Comparison of ENCODE assay signal across 23 cellular contexts in the genomic region with DNA sequence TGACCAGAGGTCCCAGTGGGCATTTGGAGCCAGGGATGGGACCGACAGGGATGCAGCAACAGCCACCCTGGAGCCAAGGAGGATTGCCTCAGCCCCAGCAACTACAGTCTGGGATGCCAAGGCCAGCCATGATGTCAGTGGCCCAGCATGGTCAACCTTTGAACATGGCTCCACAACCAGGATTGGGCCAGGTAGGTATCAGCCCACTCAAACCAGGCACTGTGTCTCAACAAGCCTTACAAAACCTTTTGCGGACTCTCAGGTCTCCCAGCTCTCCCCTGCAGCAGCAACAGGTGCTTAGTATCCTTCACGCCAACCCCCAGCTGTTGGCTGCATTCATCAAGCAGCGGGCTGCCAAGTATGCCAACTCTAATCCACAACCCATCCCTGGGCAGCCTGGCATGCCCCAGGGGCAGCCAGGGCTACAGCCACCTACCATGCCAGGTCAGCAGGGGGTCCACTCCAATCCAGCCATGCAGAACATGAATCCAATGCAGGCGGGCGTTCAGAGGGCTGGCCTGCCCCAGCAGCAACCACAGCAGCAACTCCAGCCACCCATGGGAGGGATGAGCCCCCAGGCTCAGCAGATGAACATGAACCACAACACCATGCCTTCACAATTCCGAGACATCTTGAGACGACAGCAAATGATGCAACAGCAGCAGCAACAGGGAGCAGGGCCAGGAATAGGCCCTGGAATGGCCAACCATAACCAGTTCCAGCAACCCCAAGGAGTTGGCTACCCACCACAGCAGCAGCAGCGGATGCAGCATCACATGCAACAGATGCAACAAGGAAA. TPM values are rescaled to one million over a fixed set of nuclear protein-coding genes. Genes with fewer than 3 reads are reported as not detected.
DNase-seq lines count a peak whose midpoint lies in the region; ATAC-seq and TF ChIP-seq lines count a peak whose summit lies in the region.
"Had no signal": no experiment of that assay in that cellular context is flagged by ENCODE, and none has a peak within 500 bp of the region (broad histone marks: within the 10 kb centered on the region; RNA-seq: fewer than 3 reads in every experiment).

No MANE protein-coding gene starts in this region.

- TF ChIP-seq CTCF in right lobe of liver (IDR thresholded peaks at IDR 0.05): no peak
- TF ChIP-seq CTCF in MCF 10A (IDR thresholded peaks at IDR 0.05; ENCODE audit: unreplicated experiment): no peak

- no peaks in the 10 kb centered on the region for H3K4me1 ChIP-seq in right lobe of liver
- H3K4me1 ChIP-seq: ascending aorta had no signal

- CTCF ChIA-PET in activated CD4-positive, alpha-beta memory T cell treated with anti-CD3 and anti-CD28 coated beads for 36 hours (lab: Charles Lee): no interaction called here
- CTCF ChIA-PET in activated CD4-positive, alpha-beta memory T cell treated with anti-CD3 and anti-CD28 coated beads, Interleukin-2, amount 10 ng/mL, durations not matched to agents 7 days and 5 days (lab: Charles Lee): no interaction called here
- CTCF ChIA-PET in MCF 10A (lab: Yijun Ruan, JAX): no interaction called here

- no peak overlapping the region for H3K4me3 ChIP-seq in right lobe of liver
- H3K4me3 ChIP-seq: ascending aorta, tibial nerve had no signal

- H3K27me3 Mint-ChIP-seq in activated CD4-positive, alpha-beta memory T cell treated with anti-CD3 and anti-CD28 coated beads for 36 hours: no peaks in the 10 kb centered on the region
- no peaks in the 10 kb centered on the region for H3K27me3 Mint-ChIP-seq in activated CD4-positive, alpha-beta memory T cell treated with anti-CD3 and anti-CD28 coated beads, Interleukin-2, amount 10 ng/mL, durations not matched to agents 7 days and 5 days
- no peaks in the 10 kb centered on the region for H3K27me3 Mint-ChIP-seq in central memory CD8-positive, alpha-beta T cell
- H3K27me3 Mint-ChIP-seq in MCF 10A (ENCODE audit: insufficient read depth, unreplicated experiment): no peaks in the 10 kb centered on the region
- H3K27me3 Mint-ChIP-seq: B cell; memory B cell; naive thymus-derived CD8-positive, alpha-beta T cell had no signal

- BruUV-seq in MCF 10A (replicated peaks; lab: Mats Ljungman, UMichigan): no TSS peak

- no peaks in the 10 kb centered on the region for H3K4me1 Mint-ChIP-seq in activated CD4-positive, alpha-beta memory T cell treated with anti-CD3 and anti-CD28 coated beads for 36 hours (ENCODE audit: low read depth)
- peaks cover 8% of the 10 kb centered on the region for H3K4me1 Mint-ChIP-seq in activated CD4-positive, alpha-beta memory T cell treated with anti-CD3 and anti-CD28 coated beads, Interleukin-2, amount 10 ng/mL, durations not matched to agents 7 days and 5 days
- peaks cover 12% of the 10 kb centered on the region for H3K4me1 Mint-ChIP-seq in central memory CD8-positive, alpha-beta T cell
- peaks cover 8% of the 10 kb centered on the region for H3K4me1 Mint-ChIP-seq in MCF 10A (ENCODE audit: insufficient read depth, unreplicated experiment)

- H3K4me3 Mint-ChIP-seq in activated CD4-positive, alpha-beta memory T cell treated with anti-CD3 and anti-CD28 coated beads for 36 hours: no peak overlapping the region
- no peak overlapping the region for H3K4me3 Mint-ChIP-seq in activated CD4-positive, alpha-beta memory T cell treated with anti-CD3 and anti-CD28 coated beads, Interleukin-2, amount 10 ng/mL, durations not matched to agents 7 days and 5 days
- H3K4me3 Mint-ChIP-seq in central memory CD8-positive, alpha-beta T cell: peak overlapping the region; percentile 36
- H3K4me3 Mint-ChIP-seq in MCF 10A (ENCODE audit: unreplicated experiment): no peak overlapping the region
- H3K4me3 Mint-ChIP-seq: B cell; memory B cell; naive thymus-derived CD8-positive, alpha-beta T cell had no signal

- WGBS in right lobe of liver (ENCODE audit: insufficient coverage, low coverage, low lambda C conversion rate, missing lambda C conversion rate): 93% methylated on average over 2 of the region's 9 CpGs

- DNase-seq in activated CD4-positive, alpha-beta memory T cell treated with anti-CD3 and anti-CD28 coated beads for 36 hours: no peak
- DNase-seq in activated CD4-positive, alpha-beta memory T cell treated with anti-CD3 and anti-CD28 coated beads, Interleukin-2, amount 10 ng/mL, durations not matched to agents 7 days and 5 days: no peak
- no peak for DNase-seq in central memory CD8-positive, alpha-beta T cell (ENCODE audit: low spot score in 2 of 2)
- DNase-seq in right lobe of liver (peak in 2 of 3 donors; percentile 64 to 75), substantia nigra (lab: John Stamatoyannopoulos, UW) (peak in 1 of 49 donors; percentile 60), NCI-H1105 treated with DMSO at 0.1 percent for 48 hours (lab: John Stamatoyannopoulos, UW) (no peak), MCF 10A (ENCODE audit: unreplicated experiment) (no peak), AG08396 (ENCODE audit: low spot score) (no peak)
- DNase-seq: activated CD4-positive, alpha-beta T cell treated with anti-CD3 and anti-CD28 coated beads for 4 hours; Caco-2; cortex of kidney; foreskin fibroblast; KG1; naive thymus-derived CD8-positive, alpha-beta T cell; NCI-H1092 treated with DMSO at 0.1 percent for 48 hours; NCI-H2081; NCI-H510A treated with DMSO at 0.1 percent for 48 hours; RPMI8226 had no signal

- no peak for ATAC-seq in central memory CD8-positive, alpha-beta T cell (replicated peaks; ENCODE audit: extremely low read depth, poor library complexity, severe bottlenecking)
- ATAC-seq in right lobe of liver: peak; percentile 17 to 65 (median 38)
- ATAC-seq: naive thymus-derived CD8-positive, alpha-beta T cell had no signal

- H3K36me3 Mint-ChIP-seq in activated CD4-positive, alpha-beta memory T cell treated with anti-CD3 and anti-CD28 coated beads for 36 hours: peaks cover 51% of the 10 kb centered on the region
- peaks cover 56% of the 10 kb centered on the region for H3K36me3 Mint-ChIP-seq in activated CD4-positive, alpha-beta memory T cell treated with anti-CD3 and anti-CD28 coated beads, Interleukin-2, amount 10 ng/mL, durations not matched to agents 7 days and 5 days (ENCODE audit: low read depth)
- peaks cover 51% of the 10 kb centered on the region for H3K36me3 Mint-ChIP-seq in central memory CD8-positive, alpha-beta T cell (ENCODE audit: insufficient read depth)
- H3K36me3 Mint-ChIP-seq in MCF 10A (ENCODE audit: insufficient read depth, unreplicated experiment): peaks cover 93% of the 10 kb centered on the region

- POLR2A ChIA-PET in activated CD4-positive, alpha-beta memory T cell treated with anti-CD3 and anti-CD28 coated beads for 36 hours (lab: Charles Lee): no interaction called here
- POLR2A ChIA-PET in activated CD4-positive, alpha-beta memory T cell treated with anti-CD3 and anti-CD28 coated beads, Interleukin-2, amount 10 ng/mL, durations not matched to agents 7 days and 5 days (lab: Charles Lee): no interaction called here
- POLR2A ChIA-PET in MCF 10A (lab: Yijun Ruan, JAX): no interaction called here

- no peak for TF ChIP-seq POLR2A in right lobe of liver (IDR thresholded peaks at IDR 0.05)

- no peak overlapping the region for H3K27ac ChIP-seq in right lobe of liver
- peak overlapping the region; percentile 36 for H3K27ac ChIP-seq in substantia nigra (ENCODE audit: low read depth, low read length, poor library complexity, severe bottlenecking)
- H3K27ac ChIP-seq: 22Rv1, ascending aorta, tibial nerve had no signal

- H3K27me3 ChIP-seq in right lobe of liver: no peaks in the 10 kb centered on the region
- H3K27me3 ChIP-seq: ascending aorta, tibial nerve had no signal

- intact Hi-C loops in activated CD4-positive, alpha-beta memory T cell treated with anti-CD3 and anti-CD28 coated beads for 36 hours (cut with micrococcal nuclease): no loop called here
- intact Hi-C loops in right lobe of liver (cut with DNase I): no loop called here
- intact Hi-C loops in MCF 10A (cut with micrococcal nuclease): no loop called here

- H3K9me3 Mint-ChIP-seq in activated CD4-positive, alpha-beta memory T cell treated with anti-CD3 and anti-CD28 coated beads for 36 hours: no peaks in the 10 kb centered on the region
- no peaks in the 10 kb centered on the region for H3K9me3 Mint-ChIP-seq in activated CD4-positive, alpha-beta memory T cell treated with anti-CD3 and anti-CD28 coated beads, Interleukin-2, amount 10 ng/mL, durations not matched to agents 7 days and 5 days
- peaks cover 5% of the 10 kb centered on the region for H3K9me3 Mint-ChIP-seq in central memory CD8-positive, alpha-beta T cell
- H3K9me3 Mint-ChIP-seq in MCF 10A (ENCODE audit: unreplicated experiment): no peaks in the 10 kb centered on the region
- H3K9me3 Mint-ChIP-seq: naive thymus-derived CD8-positive, alpha-beta T cell had no signal

- H3K27ac Mint-ChIP-seq in activated CD4-positive, alpha-beta memory T cell treated with anti-CD3 and anti-CD28 coated beads for 36 hours: peak overlapping the region; percentile 9
- no peak overlapping the region for H3K27ac Mint-ChIP-seq in activated CD4-positive, alpha-beta memory T cell treated with anti-CD3 and anti-CD28 coated beads, Interleukin-2, amount 10 ng/mL, durations not matched to agents 7 days and 5 days
- H3K27ac Mint-ChIP-seq in central memory CD8-positive, alpha-beta T cell (ENCODE audit: low read depth): no peak overlapping the region
- no peak overlapping the region for H3K27ac Mint-ChIP-seq in MCF 10A (ENCODE audit: low read depth, unreplicated experiment)

- H3K9me3 ChIP-seq in right lobe of liver: no peaks in the 10 kb centered on the region
- H3K9me3 ChIP-seq: ascending aorta, Caco-2, tibial nerve had no signal

- peaks cover 11 to 68% (median 38%) of the 10 kb centered on the region in 4 donors for H3K36me3 ChIP-seq in right lobe of liver

RNA-seq across cellular contexts. Expression of a gene that starts 27.3 kb away (rescaled TPM):
- total RNA-seq in activated CD4-positive, alpha-beta memory T cell treated with anti-CD3 and anti-CD28 coated beads for 36 hours: 10 to 100 TPM; 27.3 to 31.0 TPM
- 10 to 100 TPM; 25.9 to 30.7 TPM for total RNA-seq in activated CD4-positive, alpha-beta memory T cell treated with anti-CD3 and anti-CD28 coated beads, Interleukin-2, amount 10 ng/mL, durations not matched to agents 7 days and 5 days
- 10 to 100 TPM in 4 of 6 experiments, 1 to 10 TPM in 2; 6.6 to 11.7 (median 10.4) TPM for total RNA-seq in right lobe of liver
- total RNA-seq in MCF 10A (2022): 28.7 and 30.0 TPM in 2 replicates

Comparison
In these comparisons a context has a peak if more than half of its experiments do, and no peak if none do; other contexts are left out.
1. DNase-seq: peak in right lobe of liver (2 of 3); none in activated CD4-positive, alpha-beta memory T cell treated with anti-CD3 and anti-CD28 coated beads for 36 hours (single experiment), activated CD4-positive, alpha-beta memory T cell treated with anti-CD3 and anti-CD28 coated beads, Interleukin-2, amount 10 ng/mL, durations not matched to agents 7 days and 5 days (single experiment), central memory CD8-positive, alpha-beta T cell (0 of 2), NCI-H1105 treated with DMSO at 0.1 percent for 48 hours (single experiment), MCF 10A (single experiment) and AG08396 (single experiment).